2 cellular contexts compared by ENCODE assay signal in the genomic region with DNA sequence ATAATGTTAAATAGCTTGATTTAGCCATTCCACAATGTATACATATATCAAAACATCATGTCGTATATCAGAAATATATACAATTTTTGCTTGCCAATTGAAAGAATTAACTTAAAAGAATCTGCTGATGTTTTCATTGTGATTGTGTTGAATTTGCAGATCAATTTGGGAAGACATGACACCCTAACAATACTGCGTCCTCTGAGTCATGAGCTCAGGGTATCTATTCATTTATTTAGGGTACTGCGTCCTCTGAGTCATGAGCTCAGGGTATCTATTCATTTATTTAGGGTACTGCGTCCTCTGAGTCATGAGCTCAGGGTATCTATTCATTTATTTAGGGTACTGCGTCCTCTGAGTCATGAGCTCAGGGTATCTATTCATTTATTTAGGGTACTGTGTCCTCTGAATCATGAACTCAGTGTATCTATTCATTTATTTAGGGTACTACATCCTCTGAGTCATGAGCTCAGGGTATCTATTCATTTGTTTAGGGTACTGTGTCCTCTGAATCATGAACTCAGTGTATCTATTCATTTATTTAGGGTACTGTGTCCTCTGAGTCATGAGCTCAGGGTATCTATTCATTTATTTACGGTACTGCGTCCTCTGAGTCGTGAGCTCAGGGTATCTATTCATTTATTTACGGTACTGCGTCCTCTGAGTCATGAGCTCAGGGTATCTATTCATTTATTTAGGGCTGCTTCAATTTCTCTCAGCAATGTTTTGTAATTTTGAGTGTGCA.
A peak's percentile ranks its signal among the peaks of the same experiment; 100 is the strongest.
TF ChIP-seq lines count a peak whose summit lies in the region.

No MANE protein-coding gene starts in this region.

TF ChIP-seq in HCT116, 20 proteins besides CTCF, POLR2A, EP300 and RAD21:
- TF ChIP-seq FOSL1 (IDR thresholded peaks at IDR 0.05; ENCODE audit: low read depth) = peak; percentile 13; the same call in 1 of the 2 replicates

TF ChIP-seq in endothelial cell of umbilical vein, 7 proteins besides CTCF, POLR2A, EP300 and RAD21:
- TF ChIP-seq FOS (IDR thresholded peaks at IDR 0.05; ENCODE audit: borderline replicate concordance, insufficient read depth, low read length) = peak; percentile 50
TF ChIP-seq in endothelial cell of umbilical vein: peak in this region for 1; not testable (repeated sequence) for 6.
